ENCODE assay signal across 24 cellular contexts in genomic region chr14:95475540-95476240, GRCh38. TPM values are rescaled to one million over a fixed set of nuclear protein-coding genes. Genes with fewer than 3 reads are reported as not detected.
A peak's percentile ranks its signal among the peaks of the same experiment; 100 is the strongest.
DNase-seq lines count a peak whose midpoint lies in the region; ATAC-seq and TF ChIP-seq lines count a peak whose summit lies in the region.
"Had no signal": no experiment of that assay in that cellular context is flagged by ENCODE, and none has a peak within 500 bp of the region (broad histone marks: within the 10 kb centered on the region; RNA-seq: fewer than 3 reads in every experiment).

No MANE protein-coding gene starts in this region.

- no peaks in the 10 kb centered on the region for H3K27me3 Mint-ChIP-seq in activated T-cell treated with anti-CD3 and anti-CD28 coated beads, Interleukin-2, amount 50 U/mL, for 24 hours
- H3K27me3 Mint-ChIP-seq in activated T-helper 17 cell treated with anti-CD3 and anti-CD28 coated beads, Interleukin-2, amount 50 U/mL, for 72 hours: no peaks in the 10 kb centered on the region
- H3K27me3 Mint-ChIP-seq in progenitor cell of endocrine pancreas: peaks cover 4% of the 10 kb centered on the region
- H3K27me3 Mint-ChIP-seq: B cell had no signal

- peaks cover 54% of the 10 kb centered on the region for H3K4me1 Mint-ChIP-seq in activated T-cell treated with anti-CD3 and anti-CD28 coated beads, Interleukin-2, amount 50 U/mL, for 24 hours (ENCODE audit: low read depth)
- peaks cover 34% of the 10 kb centered on the region for H3K4me1 Mint-ChIP-seq in activated T-helper 17 cell treated with anti-CD3 and anti-CD28 coated beads, Interleukin-2, amount 50 U/mL, for 72 hours
- peaks cover 1% of the 10 kb centered on the region for H3K4me1 Mint-ChIP-seq in progenitor cell of endocrine pancreas (ENCODE audit: low read depth)

- H3K36me3 Mint-ChIP-seq in activated T-cell treated with anti-CD3 and anti-CD28 coated beads, Interleukin-2, amount 50 U/mL, for 24 hours (ENCODE audit: low read depth): peaks cover 69% of the 10 kb centered on the region
- peaks cover 78% of the 10 kb centered on the region for H3K36me3 Mint-ChIP-seq in activated T-helper 17 cell treated with anti-CD3 and anti-CD28 coated beads, Interleukin-2, amount 50 U/mL, for 72 hours (ENCODE audit: low read depth)
- no peaks in the 10 kb centered on the region for H3K36me3 Mint-ChIP-seq in progenitor cell of endocrine pancreas (ENCODE audit: insufficient read depth)

- intact Hi-C loops in transverse colon (cut with DNase I; ENCODE audit: low total_unique reads): no loop called here

- DNase-seq in activated T-cell treated with anti-CD3 and anti-CD28 coated beads, Interleukin-2, amount 50 U/mL, for 24 hours: no peak
- no peak for DNase-seq in activated T-cell treated with anti-CD3 and anti-CD28 coated beads, Interleukin-2, amount 50 U/mL, for 48 hours
- DNase-seq in myocyte (ENCODE audit: low read depth): peak; percentile 59
- no peak for DNase-seq in progenitor cell of endocrine pancreas (ENCODE audit: low spot score, unreplicated experiment)
- no peak for DNase-seq in erythroblast (lab: John Stamatoyannopoulos, UW)
- DNase-seq in transverse colon: no peak
- DNase-seq: GOT3, HFFc6, KG1, NCI-H1092, NCI-H1417 treated with DMSO at 0.1 percent for 48 hours, NCI-H1694 treated with DMSO at 0.1 percent for 48 hours, NCI-H2081, NCI-H226, NCI-H510A, NCI-H69, SIG-M5 had no signal

- 88 to 93% methylated on average over 3 to 19 of the region's 19 CpGs for WGBS in transverse colon (ENCODE audit: low coverage in 1 of 2), 2 donors

- no peaks in the 10 kb centered on the region for H3K9me3 ChIP-seq in transverse colon
- H3K9me3 ChIP-seq: HAP-1 had no signal

- H3K27ac ChIP-seq in transverse colon: no peak overlapping the region
- H3K27ac ChIP-seq: 22Rv1, SK-N-MC had no signal

- no peaks in the 10 kb centered on the region for H3K27me3 ChIP-seq in transverse colon

- no peak for TF ChIP-seq EP300 in transverse colon (IDR thresholded peaks at IDR 0.05; ENCODE audit: low read depth)

- no peak overlapping the region for H3K4me3 ChIP-seq in transverse colon
- H3K4me3 ChIP-seq: HAP-1, SK-N-MC had no signal

- TF ChIP-seq POLR2A in erythroblast (IDR thresholded peaks at IDR 0.05; ENCODE audit: low read length): no peak
- TF ChIP-seq POLR2A in transverse colon (IDR thresholded peaks at IDR 0.05): no peak

- H3K4me1 ChIP-seq in transverse colon: peaks cover 4 to 28% (median 10%) of the 10 kb centered on the region in 4 donors
- H3K4me1 ChIP-seq: HAP-1 had no signal

- H3K36me3 ChIP-seq in transverse colon: peaks cover 0 to 14% (median 0%) of the 10 kb centered on the region in 4 donors
- H3K36me3 ChIP-seq: HAP-1 had no signal

- no peaks in the 10 kb centered on the region for H3K9me3 Mint-ChIP-seq in activated T-cell treated with anti-CD3 and anti-CD28 coated beads, Interleukin-2, amount 50 U/mL, for 24 hours
- no peaks in the 10 kb centered on the region for H3K9me3 Mint-ChIP-seq in activated T-helper 17 cell treated with anti-CD3 and anti-CD28 coated beads, Interleukin-2, amount 50 U/mL, for 72 hours
- no peaks in the 10 kb centered on the region for H3K9me3 Mint-ChIP-seq in progenitor cell of endocrine pancreas (ENCODE audit: low read depth)
- H3K9me3 Mint-ChIP-seq: HFFc6 had no signal

- H3K4me3 Mint-ChIP-seq in activated T-cell treated with anti-CD3 and anti-CD28 coated beads, Interleukin-2, amount 50 U/mL, for 24 hours: no peak overlapping the region
- H3K4me3 Mint-ChIP-seq in activated T-helper 17 cell treated with anti-CD3 and anti-CD28 coated beads, Interleukin-2, amount 50 U/mL, for 72 hours: no peak overlapping the region
- H3K4me3 Mint-ChIP-seq in progenitor cell of endocrine pancreas (ENCODE audit: low read depth): no peak overlapping the region
- H3K4me3 Mint-ChIP-seq: B cell, HFFc6 had no signal

- TF ChIP-seq CTCF in progenitor cell of endocrine pancreas (IDR thresholded peaks at IDR 0.05; ENCODE audit: unreplicated experiment) (no peak), transverse colon (IDR thresholded peaks at IDR 0.05) (no peak)

- in situ Hi-C loops in transverse colon (cut with MboI; ENCODE audit: low pct_ligation_motif_present in 1 of 4, low pct_unique_long_range_greater_than_20kb in 1 of 4, low sequenced_read_pairs in 3 of 4): no loop called here

- no peak for ATAC-seq in activated T-helper 17 cell treated with anti-CD3 and anti-CD28 coated beads, Interleukin-2, amount 50 U/mL, for 72 hours (replicated peaks)
- no peak for ATAC-seq in GM18502 (IDR thresholded peaks at IDR 0.05; ENCODE audit: poor library complexity, unreplicated experiment)
- ATAC-seq: Panc1 had no signal

- H3K27ac Mint-ChIP-seq in activated T-cell treated with anti-CD3 and anti-CD28 coated beads, Interleukin-2, amount 50 U/mL, for 24 hours: peak overlapping the region; percentile 0
- peak overlapping the region; percentile 38 for H3K27ac Mint-ChIP-seq in activated T-helper 17 cell treated with anti-CD3 and anti-CD28 coated beads, Interleukin-2, amount 50 U/mL, for 72 hours
- peak overlapping the region; percentile 56 for H3K27ac Mint-ChIP-seq in progenitor cell of endocrine pancreas
- H3K27ac Mint-ChIP-seq: B cell, HFFc6 had no signal

RNA-seq across cellular contexts. Expression of gene SYNE3, which starts 40.8 kb away (rescaled TPM):
- total RNA-seq in activated T-helper 17 cell treated with anti-CD3 and anti-CD28 coated beads, Interleukin-2, amount 50 U/mL, for 72 hours: 10 to 100 TPM; 78.9 to 79.1 TPM
- 5.2 and 5.9 TPM in 2 replicates for total RNA-seq in myocyte
- 2.3 TPM for polyA plus RNA-seq in myocyte (2012)
- 0.31 and 0.44 TPM in 2 replicates for total RNA-seq in progenitor cell of endocrine pancreas
- total RNA-seq in transverse colon: 10 to 100 TPM in 3 of 4 donors, 1 to 10 TPM in 1; 9.8 to 46.8 (median 13.9) TPM

RNA-seq across cellular contexts. Expression of gene GLRX5, which starts 59.2 kb away (rescaled TPM):
- total RNA-seq in activated T-helper 17 cell treated with anti-CD3 and anti-CD28 coated beads, Interleukin-2, amount 50 U/mL, for 72 hours: 10 to 100 TPM; 21.5 to 61.4 TPM
- total RNA-seq in myocyte: 67.1 and 69.5 TPM in 2 replicates
- polyA plus RNA-seq in myocyte (2012): 63.7 TPM
- total RNA-seq in progenitor cell of endocrine pancreas: 53.3 and 54.8 TPM in 2 replicates
- 100 to 1,000 TPM in 1 of 4 donors, 10 to 100 TPM in 3; 11.6 to 177 (median 38.2) TPM for total RNA-seq in transverse colon

Comparison
In these comparisons a context has a peak if more than half of its experiments do, and no peak if none do; other contexts are left out.
1. H3K27ac Mint-ChIP-seq: peak in every context shown above with its lines; median percentile 56 in progenitor cell of endocrine pancreas; 38 in activated T-helper 17 cell treated with anti-CD3 and anti-CD28 coated beads, Interleukin-2, amount 50 U/mL, for 72 hours; 0 in activated T-cell treated with anti-CD3 and anti-CD28 coated beads, Interleukin-2, amount 50 U/mL, for 24 hours.